In the genomic region with DNA sequence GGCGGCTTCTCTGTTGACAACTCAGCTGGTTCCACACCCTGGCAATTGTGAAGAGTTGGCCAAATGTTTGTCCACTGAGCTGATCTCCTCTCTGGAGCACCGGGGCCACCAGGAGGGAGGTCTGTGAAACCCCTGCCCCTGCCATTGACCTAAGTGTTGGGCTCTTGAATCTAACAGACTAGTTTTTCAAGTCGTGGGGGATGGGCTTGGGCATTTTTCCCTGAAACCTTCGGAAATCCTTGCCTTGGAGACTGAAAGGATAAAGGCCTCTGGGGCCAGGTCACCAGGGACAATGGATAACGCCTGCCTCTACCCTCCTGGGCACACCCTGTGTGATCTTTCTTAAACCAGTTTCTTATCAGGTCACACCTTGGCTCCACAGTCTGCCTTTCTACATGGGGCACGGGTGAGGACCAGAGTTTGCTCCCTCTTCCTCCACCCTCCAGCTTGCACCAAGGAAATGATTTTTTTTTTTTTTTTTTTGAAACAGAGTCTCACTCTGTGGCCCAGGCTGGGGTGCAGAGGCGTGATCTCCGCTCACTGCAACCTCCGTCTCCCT, we compare ENCODE assay signal across 9 cellular contexts. TPM values are rescaled to one million over a fixed set of nuclear protein-coding genes. Genes with fewer than 3 reads are reported as not detected.
DNase-seq lines count a peak whose midpoint lies in the region; ATAC-seq, FAIRE-seq and TF ChIP-seq lines count a peak whose summit lies in the region.
"Had no signal": no experiment of that assay in that cellular context is flagged by ENCODE, and none has a peak within 500 bp of the region (broad histone marks: within the 10 kb centered on the region; RNA-seq: fewer than 3 reads in every experiment).

No MANE protein-coding gene starts in this region.

- no peaks in the 10 kb centered on the region for H3K27me3 Mint-ChIP-seq in CD8-positive, alpha-beta memory T cell
- H3K27me3 Mint-ChIP-seq in osteocyte (ENCODE audit: unreplicated experiment): no peaks in the 10 kb centered on the region

- DNase-seq in CD8-positive, alpha-beta memory T cell: peak in 1 of 5 donors; percentile 19
- no peak for DNase-seq in OCI-LY7 (ENCODE audit: low spot score)
- no peak for DNase-seq in epithelial cell of prostate (ENCODE audit: low read depth, low spot score)
- DNase-seq in osteocyte (ENCODE audit: extremely low spot score, unreplicated experiment): no peak
- no peak for DNase-seq in D721Med (ENCODE audit: insufficient read length, low spot score)
- no peak for DNase-seq in RPMI8226
- DNase-seq in germinal center (ENCODE audit: low spot score): no peak

- H3K27ac ChIP-seq in CD8-positive, alpha-beta memory T cell (ENCODE audit: low read depth, low read length): peak overlapping the region; percentile 81
- H3K27ac ChIP-seq in OCI-LY7 (ENCODE audit: low read depth, low read length, poor library complexity, severe bottlenecking): peak overlapping the region; percentile 88
- H3K27ac ChIP-seq in epithelial cell of prostate: peak overlapping the region; percentile 54

- no peak for ATAC-seq in GM18498 (IDR thresholded peaks at IDR 0.05; ENCODE audit: unreplicated experiment)

- peaks cover 39% of the 10 kb centered on the region for H3K4me1 ChIP-seq in CD8-positive, alpha-beta memory T cell (ENCODE audit: insufficient read depth, low read length)
- H3K4me1 ChIP-seq in OCI-LY7 (ENCODE audit: insufficient read depth, low read length, poor library complexity, severe bottlenecking): peaks cover 38% of the 10 kb centered on the region

- H3K9me3 Mint-ChIP-seq in CD8-positive, alpha-beta memory T cell: no peaks in the 10 kb centered on the region
- no peaks in the 10 kb centered on the region for H3K9me3 Mint-ChIP-seq in osteocyte (ENCODE audit: unreplicated experiment)

- peaks cover 46 to 66% (median 53%) of the 10 kb centered on the region in 3 donors for H3K4me1 Mint-ChIP-seq in CD8-positive, alpha-beta memory T cell
- peaks cover 28% of the 10 kb centered on the region for H3K4me1 Mint-ChIP-seq in osteocyte (ENCODE audit: unreplicated experiment)

- H2AFZ ChIP-seq in OCI-LY7 (ENCODE audit: low read length): no peak overlapping the region

- POLR2A ChIA-PET in CD8-positive, alpha-beta memory T cell (lab: Charles Lee): interaction anchor here (0.9 to 2.8 kb wide), 4 partner anchors 13 to 78 kb away, joined by 3 to 9 read pairs (median 4); partner anchors contain the start of gene PPP1R37
- POLR2A ChIA-PET in OCI-LY7 (lab: Charles Lee): interaction anchor here (0.7 kb wide), 1 partner anchor 12 kb away, joined by 4 read pairs; no protein-coding TSS in a partner anchor

- H3K79me2 ChIP-seq in OCI-LY7 (ENCODE audit: insufficient read depth, low read depth, low read length): peaks cover 58% of the 10 kb centered on the region

- no peaks in the 10 kb centered on the region for H3K9me2 ChIP-seq in OCI-LY7 (ENCODE audit: insufficient read depth, low read length)

- H3K36me3 ChIP-seq in CD8-positive, alpha-beta memory T cell (ENCODE audit: insufficient read depth, low read length): peaks cover 7% of the 10 kb centered on the region
- peaks cover 35% of the 10 kb centered on the region for H3K36me3 ChIP-seq in OCI-LY7 (ENCODE audit: insufficient read depth, low read length)

- H3K4me3 ChIP-seq in CD8-positive, alpha-beta memory T cell (ENCODE audit: low read length): peak overlapping the region; percentile 77
- H3K4me3 ChIP-seq in OCI-LY7 (ENCODE audit: low read depth, low read length, poor library complexity, severe bottlenecking): peak overlapping the region; percentile 97

- peak overlapping the region; percentile 80 to 97 (median 92) for H3K27ac Mint-ChIP-seq in CD8-positive, alpha-beta memory T cell
- H3K27ac Mint-ChIP-seq in osteocyte (ENCODE audit: unreplicated experiment): peak overlapping the region; percentile 90

- H3K4me2 ChIP-seq in OCI-LY7 (ENCODE audit: low read length): peak overlapping the region; percentile 99

- H4K20me1 ChIP-seq in OCI-LY7 (ENCODE audit: insufficient read depth, low read length): peaks cover 9% of the 10 kb centered on the region; the same call in 1 of the 2 replicates

- FAIRE-seq in D721Med (lab: Jason Lieb, UNC): no peak
- FAIRE-seq: TTC549 had no signal

- H3K27me3 ChIP-seq in CD8-positive, alpha-beta memory T cell (ENCODE audit: insufficient read depth, low read length, poor library complexity, severe bottlenecking): no peaks in the 10 kb centered on the region

- intact Hi-C loops in OCI-LY7 (cut with micrococcal nuclease; ENCODE audit: unreplicated experiment): loop anchor here (1.0 to 5.0 kb wide), 4 partner anchors 46 to 328 kb away; partner anchors contain the start of genes BLOC1S3 and TRAPPC6A

- H3K9me3 ChIP-seq in CD8-positive, alpha-beta memory T cell (ENCODE audit: low read length): no peaks in the 10 kb centered on the region
- H3K9me3 ChIP-seq in OCI-LY7 (ENCODE audit: low read length): no peaks in the 10 kb centered on the region

- H3K4me3 Mint-ChIP-seq in CD8-positive, alpha-beta memory T cell: peak overlapping the region; percentile 91 to 97 (median 94)
- H3K4me3 Mint-ChIP-seq in osteocyte (ENCODE audit: unreplicated experiment): peak overlapping the region; percentile 94

- no peak for TF ChIP-seq CTCF in OCI-LY7 (conservative IDR thresholded peaks at IDR 0.05; ENCODE audit: low read length)
- TF ChIP-seq CTCF in osteocyte (IDR thresholded peaks at IDR 0.05): no peak
- no peak for TF ChIP-seq CTCF in D721Med (IDR thresholded peaks at IDR 0.05; ENCODE audit: insufficient read depth, missing control alignments)

- peaks cover 6 to 23% (median 7%) of the 10 kb centered on the region in 3 donors for H3K36me3 Mint-ChIP-seq in CD8-positive, alpha-beta memory T cell
- peaks cover 7% of the 10 kb centered on the region for H3K36me3 Mint-ChIP-seq in osteocyte (ENCODE audit: unreplicated experiment)

- BruUV-seq in OCI-LY7 (replicated peaks; lab: Mats Ljungman, UMichigan): no TSS peak

- CTCF ChIA-PET in CD8-positive, alpha-beta memory T cell (lab: Charles Lee): interaction anchor here (2.4 kb wide), 1 partner anchor 12 kb away, joined by 9 read pairs; no protein-coding TSS in a partner anchor
- CTCF ChIA-PET in OCI-LY7 (lab: Charles Lee; ENCODE audit: unreplicated experiment): no interaction called here

RNA-seq across cellular contexts. Expression of gene GEMIN7, which starts 0.9 kb away (rescaled TPM):
- total RNA-seq in CD8-positive, alpha-beta memory T cell: 10 to 100 TPM; 51.6 TPM
- 93.5 TPM for polyA plus RNA-seq in CD8-positive, alpha-beta memory T cell
- 45.2 and 60.0 TPM in 2 replicates for total RNA-seq in OCI-LY7 (2014; rRNA removed; shearing (Covaris generic))
- total RNA-seq in OCI-LY7 (2022): 38.8 and 46.3 TPM in 2 replicates
- 19.3 and 25.8 TPM in 2 replicates for total RNA-seq in osteocyte

RNA-seq across cellular contexts. Expression of gene ZNF296, which starts 3.7 kb away (rescaled TPM):
- 1 to 10 TPM; 7.9 to 8.5 TPM for total RNA-seq in CD8-positive, alpha-beta memory T cell
- 6.7 TPM for polyA plus RNA-seq in CD8-positive, alpha-beta memory T cell
- total RNA-seq in OCI-LY7 (2014; rRNA removed; shearing (Covaris generic)): 10.6 and 13.5 TPM in 2 replicates
- 31.4 and 31.6 TPM in 2 replicates for total RNA-seq in OCI-LY7 (2022)
- total RNA-seq in osteocyte: 0.68 and 0.70 TPM in 2 replicates

RNA-seq across cellular contexts. Expression of gene PPP1R37, which starts 13.0 kb away (rescaled TPM):
- 10 to 100 TPM; 17.8 to 18.3 TPM for total RNA-seq in CD8-positive, alpha-beta memory T cell
- 0.79 TPM for polyA plus RNA-seq in CD8-positive, alpha-beta memory T cell
- 35.5 and 48.6 TPM in 2 replicates for total RNA-seq in OCI-LY7 (2014; rRNA removed; shearing (Covaris generic))
- total RNA-seq in OCI-LY7 (2022): 24.7 and 27.7 TPM in 2 replicates
- total RNA-seq in osteocyte: 34.8 and 35.4 TPM in 2 replicates

RNA-seq across cellular contexts. Expression of gene CLASRP, which starts 41.1 kb away (rescaled TPM):
- 10 to 100 TPM; 75.5 to 84.1 TPM for total RNA-seq in CD8-positive, alpha-beta memory T cell
- 7.9 TPM for polyA plus RNA-seq in CD8-positive, alpha-beta memory T cell
- 142 and 152 TPM in 2 replicates for total RNA-seq in OCI-LY7 (2014; rRNA removed; shearing (Covaris generic))
- total RNA-seq in OCI-LY7 (2022) (166 and 181 TPM in 2 replicates), osteocyte (77.8 and 81.5 TPM in 2 replicates)
